In the genomic region with DNA sequence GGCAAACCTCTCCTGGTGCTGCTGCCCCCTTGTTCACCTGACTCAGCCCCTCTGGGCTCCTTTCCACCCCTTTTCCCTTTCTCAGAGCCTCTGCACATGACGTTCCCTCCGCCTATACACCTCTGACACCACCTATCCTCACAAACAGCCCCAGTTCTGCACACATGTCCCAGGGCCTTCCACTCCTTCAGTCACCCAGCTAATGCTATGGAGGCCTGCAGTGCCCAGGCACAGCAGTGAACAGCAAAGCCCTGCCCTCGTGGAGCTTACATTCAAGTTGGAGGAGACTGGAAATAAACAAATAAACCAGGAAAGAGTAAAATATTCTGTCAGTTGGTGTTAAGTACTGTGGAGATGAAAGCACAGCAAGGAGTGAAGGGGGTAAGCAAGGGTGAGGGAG, we compare ENCODE assay signal across 23 cellular contexts. TPM values are rescaled to one million over a fixed set of nuclear protein-coding genes. Genes with fewer than 3 reads are reported as not detected.
A peak's percentile ranks its signal among the peaks of the same experiment; 100 is the strongest.
DNase-seq lines count a peak whose midpoint lies in the region; ATAC-seq, FAIRE-seq and TF ChIP-seq lines count a peak whose summit lies in the region.
"Had no signal": no experiment of that assay in that cellular context is flagged by ENCODE, and none has a peak within 500 bp of the region (broad histone marks: within the 10 kb centered on the region; RNA-seq: fewer than 3 reads in every experiment).

No MANE protein-coding gene starts in this region.

- H4K20me1 ChIP-seq in K562 (replicated peaks; ENCODE audit: control insufficient read depth, insufficient read depth, low read length) = no peaks in the 10 kb centered on the region
- H4K20me1 ChIP-seq: BLaER1 treated with 17β-estradiol and CSF1 and Interleukin-3, amounts not matched to agents 10 nM and 100 nM had no signal

- TF ChIP-seq CTCF in K562 (IDR thresholded peaks at IDR 0.05 in 2 of 3, conservative IDR thresholded peaks at IDR 0.05 in 1 of 3; ENCODE audit: insufficient read depth in 2 of 3, low read depth in 1 of 3, low read length in 3 of 3) = no peak

- H3K27me3 Mint-ChIP-seq in activated naive CD8-positive, alpha-beta T cell treated with anti-CD3 and anti-CD28 coated beads, Interleukin-2, amount 10 ng/mL, durations not matched to agents 7 days and 5 days = no peaks in the 10 kb centered on the region
- H3K27me3 Mint-ChIP-seq in activated naive CD8-positive, alpha-beta T cell treated with anti-CD3 and anti-CD28 coated beads, Interleukin-2, amount 50 U/mL, for 24 hours = no peaks in the 10 kb centered on the region
- no peaks in the 10 kb centered on the region for H3K27me3 Mint-ChIP-seq in natural killer cell treated with Interleukin-12 subunit alpha and Interleukin-12 subunit beta and Interleukin-15 and Interleukin-18, amount 100 ng/mL, for 72 hours
- H3K27me3 Mint-ChIP-seq: CD4-positive, alpha-beta T cell had no signal

- POLR2A ChIA-PET in activated naive CD8-positive, alpha-beta T cell treated with anti-CD3 and anti-CD28 coated beads, Interleukin-2, amount 10 ng/mL, durations not matched to agents 7 days and 5 days (lab: Charles Lee) = no interaction called here
- POLR2A ChIA-PET in K562 (lab: Yijun Ruan, JAX) = interaction anchor here (0.8 to 1.2 kb wide), 2 partner anchors 9 to 21 kb away, joined by 3 to 6 read pairs; no protein-coding TSS in a partner anchor

- peak overlapping the region; percentile 7; the same call in 1 of the 2 replicates for H3K4me2 ChIP-seq in K562 (ENCODE audit: insufficient read depth, low read length)

- peaks cover 40% of the 10 kb centered on the region for H3K4me1 Mint-ChIP-seq in activated naive CD8-positive, alpha-beta T cell treated with anti-CD3 and anti-CD28 coated beads, Interleukin-2, amount 10 ng/mL, durations not matched to agents 7 days and 5 days
- peaks cover 68% of the 10 kb centered on the region for H3K4me1 Mint-ChIP-seq in activated naive CD8-positive, alpha-beta T cell treated with anti-CD3 and anti-CD28 coated beads, Interleukin-2, amount 50 U/mL, for 24 hours
- H3K4me1 Mint-ChIP-seq in natural killer cell treated with Interleukin-12 subunit alpha and Interleukin-12 subunit beta and Interleukin-15 and Interleukin-18, amount 100 ng/mL, for 72 hours (ENCODE audit: low read depth in 2 of 2) = peaks cover 70 to 78% of the 10 kb centered on the region in 2 donors

- peak overlapping the region; percentile 75 for H2AFZ ChIP-seq in K562 (ENCODE audit: low read depth, low read length)

- no peak for TF ChIP-seq POLR2A in K562 (conservative IDR thresholded peaks at IDR 0.05)

- H3K36me3 Mint-ChIP-seq in activated naive CD8-positive, alpha-beta T cell treated with anti-CD3 and anti-CD28 coated beads, Interleukin-2, amount 10 ng/mL, durations not matched to agents 7 days and 5 days = peaks cover 2% of the 10 kb centered on the region
- H3K36me3 Mint-ChIP-seq in activated naive CD8-positive, alpha-beta T cell treated with anti-CD3 and anti-CD28 coated beads, Interleukin-2, amount 50 U/mL, for 24 hours (ENCODE audit: low read depth) = no peaks in the 10 kb centered on the region
- H3K36me3 Mint-ChIP-seq in natural killer cell treated with Interleukin-12 subunit alpha and Interleukin-12 subunit beta and Interleukin-15 and Interleukin-18, amount 100 ng/mL, for 72 hours = no peaks in the 10 kb centered on the region

- peaks cover 11 to 50% of the 10 kb centered on the region in 2 experiments for H3K4me1 ChIP-seq in K562 (replicated peaks in 1 of 2; ENCODE audit: control insufficient read depth in 2 of 2, insufficient read depth in 2 of 2, low read length in 2 of 2)

- in situ Hi-C loops in K562 (cut with MboI) = no loop called here
- in situ Hi-C loops in ACHN (cut with HindIII; ENCODE audit: low pct_ligation_motif_present, low pct_unique_long_range_greater_than_20kb, low sequenced_read_pairs) = no loop called here

- peak overlapping the region; percentile 59 for H3K27ac Mint-ChIP-seq in activated naive CD8-positive, alpha-beta T cell treated with anti-CD3 and anti-CD28 coated beads, Interleukin-2, amount 10 ng/mL, durations not matched to agents 7 days and 5 days
- no peak overlapping the region for H3K27ac Mint-ChIP-seq in activated naive CD8-positive, alpha-beta T cell treated with anti-CD3 and anti-CD28 coated beads, Interleukin-2, amount 50 U/mL, for 24 hours
- H3K27ac Mint-ChIP-seq in natural killer cell treated with Interleukin-12 subunit alpha and Interleukin-12 subunit beta and Interleukin-15 and Interleukin-18, amount 100 ng/mL, for 72 hours = peak overlapping the region; percentile 80 to 90
- H3K27ac Mint-ChIP-seq: CD4-positive, alpha-beta T cell had no signal

- peak overlapping the region; percentile 39 for H3K27ac ChIP-seq in K562 (ENCODE audit: extremely low read depth, low read depth, low read length)
- H3K27ac ChIP-seq: Peyer's patch had no signal

- 42% methylated on average over 3 of the region's 3 CpGs for WGBS in K562 (ENCODE audit: insufficient coverage, low coverage, missing lambda C conversion rate)

- no peak for TF ChIP-seq EP300 in K562 (IDR thresholded peaks at IDR 0.05; ENCODE audit: low read length)

- H3K9me3 ChIP-seq in K562 (replicated peaks; ENCODE audit: control insufficient read depth, insufficient read depth, low read depth, low read length) = peaks cover 4% of the 10 kb centered on the region; the same call in 1 of the 2 replicates
- H3K9me3 ChIP-seq: Peyer's patch had no signal

- FAIRE-seq in K562 (lab: Jason Lieb, UNC) (no peak), frontal cortex (lab: Jason Lieb, UNC) (no peak)
- FAIRE-seq: A204.1, D721Med, GM18507, H54, HepG2 had no signal

- no peak overlapping the region for H3K4me3 Mint-ChIP-seq in activated naive CD8-positive, alpha-beta T cell treated with anti-CD3 and anti-CD28 coated beads, Interleukin-2, amount 10 ng/mL, durations not matched to agents 7 days and 5 days
- no peak overlapping the region for H3K4me3 Mint-ChIP-seq in activated naive CD8-positive, alpha-beta T cell treated with anti-CD3 and anti-CD28 coated beads, Interleukin-2, amount 50 U/mL, for 24 hours
- no peak overlapping the region for H3K4me3 Mint-ChIP-seq in natural killer cell treated with Interleukin-12 subunit alpha and Interleukin-12 subunit beta and Interleukin-15 and Interleukin-18, amount 100 ng/mL, for 72 hours
- H3K4me3 Mint-ChIP-seq: CD4-positive, alpha-beta T cell had no signal

- CTCF ChIA-PET in K562 (lab: Yijun Ruan, JAX; ENCODE audit: low intra/inter-chr PET ratio) = no interaction called here

- H3K9ac ChIP-seq in K562 (ENCODE audit: insufficient read depth in 1 of 2, low read depth in 2 of 2, low read length in 2 of 2) = peak overlapping the region in 1 of 2 experiments; percentile 35; a peak in 2 of 4 replicates
- H3K9ac ChIP-seq: BLaER1 treated with 17β-estradiol and CSF1 and Interleukin-3, amounts not matched to agents 10 nM and 100 nM had no signal

- H3K27me3 ChIP-seq in K562 (ENCODE audit: control insufficient read depth in 2 of 2, insufficient read depth in 2 of 2, low read length in 2 of 2) = no peaks in the 10 kb centered on the region
- H3K27me3 ChIP-seq: BLaER1 treated with 17β-estradiol and CSF1 and Interleukin-3, amounts not matched to agents 10 nM and 100 nM; Peyer's patch had no signal

- no peaks in the 10 kb centered on the region for H3K79me2 ChIP-seq in K562 (ENCODE audit: control insufficient read depth, insufficient read depth, low read length)

- intact Hi-C loops in K562 (cut with micrococcal nuclease) = no loop called here

- no TSS peak for BruUV-seq in K562 (replicated peaks; lab: Mats Ljungman, UMichigan)

- no peaks in the 10 kb centered on the region for H3K9me1 ChIP-seq in K562 (ENCODE audit: control insufficient read depth, insufficient read depth, low read length)

- no peak overlapping the region for H3K4me3 ChIP-seq in K562
- H3K4me3 ChIP-seq: BLaER1 treated with 17β-estradiol and CSF1 and Interleukin-3, amounts not matched to agents 10 nM and 100 nM; Peyer's patch had no signal

- peaks cover 2% of the 10 kb centered on the region for H3K9me3 Mint-ChIP-seq in activated naive CD8-positive, alpha-beta T cell treated with anti-CD3 and anti-CD28 coated beads, Interleukin-2, amount 10 ng/mL, durations not matched to agents 7 days and 5 days
- peaks cover 4% of the 10 kb centered on the region for H3K9me3 Mint-ChIP-seq in activated naive CD8-positive, alpha-beta T cell treated with anti-CD3 and anti-CD28 coated beads, Interleukin-2, amount 50 U/mL, for 24 hours
- no peaks in the 10 kb centered on the region for H3K9me3 Mint-ChIP-seq in natural killer cell treated with Interleukin-12 subunit alpha and Interleukin-12 subunit beta and Interleukin-15 and Interleukin-18, amount 100 ng/mL, for 72 hours
- H3K9me3 Mint-ChIP-seq: CD4-positive, alpha-beta T cell had no signal

- no peak for DNase-seq in activated naive CD8-positive, alpha-beta T cell treated with anti-CD3 and anti-CD28 coated beads, Interleukin-2, amount 10 ng/mL, durations not matched to agents 7 days and 5 days
- no peak for DNase-seq in activated naive CD8-positive, alpha-beta T cell treated with anti-CD3 and anti-CD28 coated beads, Interleukin-2, amount 50 U/mL, for 24 hours
- DNase-seq in K562 (ENCODE audit: extremely low read depth in 1 of 4, low spot score in 3 of 4) (no peak), ACHN (no peak), frontal cortex (ENCODE audit: low spot score in 2 of 2) (no peak), DMS53 (lab: John Stamatoyannopoulos, UW) (no peak)
- no peak for DNase-seq in natural killer cell treated with Interleukin-12 subunit alpha and Interleukin-12 subunit beta and Interleukin-15 and Interleukin-18, amount 100 ng/mL, for 72 hours (ENCODE audit: low spot score)
- DNase-seq: AML-193; CD4-positive, alpha-beta T cell; Kasumi-1; NCI-H1092 treated with DMSO at 0.1 percent for 48 hours; NCI-H1436; NCI-H2081 treated with DMSO at 0.1 percent for 48 hours; NCI-H226; NCI-H510A; Peyer's patch; SIG-M5 had no signal

- TF ChIP-seq RAD21 in K562 (CRISPR knock-in tag; conservative IDR thresholded peaks at IDR 0.05 in 1 of 2, IDR thresholded peaks at IDR 0.05 in 1 of 2) = no peak

- ATAC-seq in activated naive CD8-positive, alpha-beta T cell treated with anti-CD3 and anti-CD28 coated beads, Interleukin-2, amount 10 ng/mL, durations not matched to agents 7 days and 5 days (ENCODE audit: low read depth) = no peak
- no peak for ATAC-seq in activated naive CD8-positive, alpha-beta T cell treated with anti-CD3 and anti-CD28 coated beads, Interleukin-2, amount 50 U/mL, for 24 hours
- ATAC-seq in K562 = peak; percentile 17; the same call in 2 of the 3 replicates
- ATAC-seq in natural killer cell treated with Interleukin-12 subunit alpha and Interleukin-12 subunit beta and Interleukin-15 and Interleukin-18, amount 100 ng/mL, for 72 hours = no peak
- ATAC-seq: HepG2 had no signal

- H3K36me3 ChIP-seq in K562 (ENCODE audit: control insufficient read depth, insufficient read depth, low read length) = no peaks in the 10 kb centered on the region
- H3K36me3 ChIP-seq: BLaER1 treated with 17β-estradiol and CSF1 and Interleukin-3, amounts not matched to agents 10 nM and 100 nM; Peyer's patch had no signal

RNA-seq across cellular contexts. Expression of a gene that starts 38.5 kb away (rescaled TPM):
- 10 to 100 TPM; 23.2 to 24.0 TPM for total RNA-seq in activated naive CD8-positive, alpha-beta T cell treated with anti-CD3 and anti-CD28 coated beads, Interleukin-2, amount 10 ng/mL, durations not matched to agents 7 days and 5 days
- total RNA-seq in K562 (2011; cell fraction: chromatin; rRNA removed; ENCODE audit: low replicate concordance) = 9.7 and 33.5 TPM in 2 replicates
- 4.5 and 5.0 TPM in 2 replicates for total RNA-seq in K562 (2011; cell fraction: nucleolus; rRNA removed)
- 16.9 and 28.1 TPM in 2 replicates for total RNA-seq in K562 (2011; cell fraction: nucleoplasm; rRNA removed)
- total RNA-seq in K562 (2014; rRNA removed) (8.8 and 10.4 TPM in 2 replicates), K562 (2014; rRNA removed; fragmentation: Illumina TruSeq; extraction: Trizol) (14.1 and 16.7 TPM in 2 replicates), K562 (2015; rRNA removed; fragmentation: Illumina TruSeq; extraction: Trizol) (16.4 and 16.8 TPM in 2 replicates), K562 (2021) (9.1 and 11.3 TPM in 2 replicates), frontal cortex (16.7 TPM)
- polyA plus RNA-seq in K562 (2011; rRNA removed) (11.7 and 16.1 TPM in 2 replicates), K562 (2014; fragmentation: Illumina TruSeq; extraction: Trizol) (10.2 and 13.1 TPM in 2 replicates), K562 (2014; fragmentation: Nextera tagmentation; extraction: Ambion mirVana) (10 to 100 TPM in 1 of 2 experiments, 1 to 10 TPM in 1; 7.5 to 12.8 TPM), K562 (2014; rRNA removed) (13.8 and 15.5 TPM in 2 replicates)
- polyA plus RNA-seq in K562 (2011; cell fraction: cytosol; rRNA removed) = 1.5 and 3.5 TPM in 2 replicates
- polyA plus RNA-seq in K562 (2011; cell fraction: nucleus; rRNA removed) = 21.2 and 29.7 TPM in 2 replicates
- 8.0 and 8.2 TPM in 2 replicates for polyA plus RNA-seq in K562 (2012)
- polyA minus RNA-seq in K562 (2011; rRNA and poly(A)+ RNA removed) = 9.9 and 14.2 TPM in 2 replicates
- polyA minus RNA-seq in K562 (2011; cell fraction: cytosol; rRNA and poly(A)+ RNA removed) = 1.9 and 5.3 TPM in 2 replicates
- polyA minus RNA-seq in K562 (2011; cell fraction: nucleus; rRNA and poly(A)+ RNA removed) = 20.6 and 41.8 TPM in 2 replicates
- total RNA-seq in natural killer cell treated with Interleukin-12 subunit alpha and Interleukin-12 subunit beta and Interleukin-15 and Interleukin-18, amount 100 ng/mL, for 72 hours = 10 to 100 TPM; 34.1 to 60.0 TPM
